1 cellular context compared by ENCODE assay signal in the genomic region with DNA sequence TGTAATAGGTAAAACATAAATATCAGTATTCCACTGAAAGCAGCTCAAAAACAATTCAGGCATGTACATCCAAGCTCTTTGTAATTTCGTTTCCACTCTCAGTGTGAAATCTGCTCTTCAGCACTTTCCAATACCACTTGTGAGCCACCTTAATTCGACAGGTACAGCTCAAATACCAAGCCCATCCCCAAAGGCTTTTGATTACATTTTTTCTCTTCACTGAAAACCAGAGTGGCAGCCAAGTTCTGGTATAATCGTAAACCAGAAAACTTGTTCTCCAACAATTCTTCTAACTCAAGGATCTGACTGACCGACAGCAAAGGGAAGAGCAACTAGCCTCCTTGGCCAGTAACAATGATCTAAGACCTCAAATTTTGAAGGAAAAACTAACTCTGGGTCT.
TF ChIP-seq lines count a peak whose summit lies in the region.

No MANE protein-coding gene starts in this region.

TF ChIP-seq in GM23338, 12 proteins besides CTCF, POLR2A, EP300 and RAD21 (continued from another document):
- TF ChIP-seq, protein P1, sequence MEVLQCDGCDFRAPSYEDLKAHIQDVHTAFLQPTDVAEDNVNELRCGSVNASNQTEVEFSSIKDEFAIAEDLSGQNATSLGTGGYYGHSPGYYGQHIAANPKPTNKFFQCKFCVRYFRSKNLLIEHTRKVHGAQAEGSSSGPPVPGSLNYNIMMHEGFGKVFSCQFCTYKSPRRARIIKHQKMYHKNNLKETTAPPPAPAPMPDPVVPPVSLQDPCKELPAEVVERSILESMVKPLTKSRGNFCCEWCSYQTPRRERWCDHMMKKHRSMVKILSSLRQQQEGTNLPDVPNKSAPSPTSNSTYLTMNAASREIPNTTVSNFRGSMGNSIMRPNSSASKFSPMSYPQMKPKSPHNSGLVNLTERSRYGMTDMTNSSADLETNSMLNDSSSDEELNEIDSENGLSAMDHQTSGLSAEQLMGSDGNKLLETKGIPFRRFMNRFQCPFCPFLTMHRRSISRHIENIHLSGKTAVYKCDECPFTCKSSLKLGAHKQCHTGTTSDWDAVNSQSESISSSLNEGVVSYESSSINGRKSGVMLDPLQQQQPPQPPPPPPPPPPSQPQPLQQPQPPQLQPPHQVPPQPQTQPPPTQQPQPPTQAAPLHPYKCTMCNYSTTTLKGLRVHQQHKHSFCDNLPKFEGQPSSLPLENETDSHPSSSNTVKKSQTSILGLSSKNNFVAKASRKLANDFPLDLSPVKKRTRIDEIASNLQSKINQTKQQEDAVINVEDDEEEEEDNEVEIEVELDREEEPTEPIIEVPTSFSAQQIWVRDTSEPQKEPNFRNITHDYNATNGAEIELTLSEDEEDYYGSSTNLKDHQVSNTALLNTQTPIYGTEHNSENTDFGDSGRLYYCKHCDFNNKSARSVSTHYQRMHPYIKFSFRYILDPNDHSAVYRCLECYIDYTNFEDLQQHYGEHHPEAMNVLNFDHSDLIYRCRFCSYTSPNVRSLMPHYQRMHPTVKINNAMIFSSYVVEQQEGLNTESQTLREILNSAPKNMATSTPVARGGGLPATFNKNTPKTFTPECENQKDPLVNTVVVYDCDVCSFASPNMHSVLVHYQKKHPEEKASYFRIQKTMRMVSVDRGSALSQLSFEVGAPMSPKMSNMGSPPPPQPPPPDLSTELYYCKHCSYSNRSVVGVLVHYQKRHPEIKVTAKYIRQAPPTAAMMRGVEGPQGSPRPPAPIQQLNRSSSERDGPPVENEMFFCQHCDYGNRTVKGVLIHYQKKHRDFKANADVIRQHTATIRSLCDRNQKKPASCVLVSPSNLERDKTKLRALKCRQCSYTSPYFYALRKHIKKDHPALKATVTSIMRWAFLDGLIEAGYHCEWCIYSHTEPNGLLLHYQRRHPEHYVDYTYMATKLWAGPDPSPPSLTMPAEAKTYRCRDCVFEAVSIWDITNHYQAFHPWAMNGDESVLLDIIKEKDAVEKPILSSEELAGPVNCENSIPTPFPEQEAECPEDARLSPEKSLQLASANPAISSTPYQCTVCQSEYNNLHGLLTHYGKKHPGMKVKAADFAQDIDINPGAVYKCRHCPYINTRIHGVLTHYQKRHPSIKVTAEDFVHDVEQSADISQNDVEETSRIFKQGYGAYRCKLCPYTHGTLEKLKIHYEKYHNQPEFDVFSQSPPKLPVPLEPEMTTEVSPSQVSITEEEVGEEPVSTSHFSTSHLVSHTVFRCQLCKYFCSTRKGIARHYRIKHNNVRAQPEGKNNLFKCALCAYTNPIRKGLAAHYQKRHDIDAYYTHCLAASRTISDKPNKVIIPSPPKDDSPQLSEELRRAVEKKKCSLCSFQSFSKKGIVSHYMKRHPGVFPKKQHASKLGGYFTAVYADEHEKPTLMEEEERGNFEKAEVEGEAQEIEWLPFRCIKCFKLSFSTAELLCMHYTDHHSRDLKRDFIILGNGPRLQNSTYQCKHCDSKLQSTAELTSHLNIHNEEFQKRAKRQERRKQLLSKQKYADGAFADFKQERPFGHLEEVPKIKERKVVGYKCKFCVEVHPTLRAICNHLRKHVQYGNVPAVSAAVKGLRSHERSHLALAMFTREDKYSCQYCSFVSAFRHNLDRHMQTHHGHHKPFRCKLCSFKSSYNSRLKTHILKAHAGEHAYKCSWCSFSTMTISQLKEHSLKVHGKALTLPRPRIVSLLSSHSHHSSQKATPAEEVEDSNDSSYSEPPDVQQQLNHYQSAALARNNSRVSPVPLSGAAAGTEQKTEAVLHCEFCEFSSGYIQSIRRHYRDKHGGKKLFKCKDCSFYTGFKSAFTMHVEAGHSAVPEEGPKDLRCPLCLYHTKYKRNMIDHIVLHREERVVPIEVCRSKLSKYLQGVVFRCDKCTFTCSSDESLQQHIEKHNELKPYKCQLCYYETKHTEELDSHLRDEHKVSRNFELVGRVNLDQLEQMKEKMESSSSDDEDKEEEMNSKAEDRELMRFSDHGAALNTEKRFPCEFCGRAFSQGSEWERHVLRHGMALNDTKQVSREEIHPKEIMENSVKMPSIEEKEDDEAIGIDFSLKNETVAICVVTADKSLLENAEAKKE (CRISPR knock-in tag; IDR thresholded peaks at IDR 0.05), result no peak
- TF ChIP-seq POLR2AphosphoS5 (IDR thresholded peaks at IDR 0.05; ENCODE audit: low read depth), result no peak
- TF ChIP-seq ZNF114 (CRISPR knock-in tag; IDR thresholded peaks at IDR 0.05), result no peak
- no peak for TF ChIP-seq NANOG (IDR thresholded peaks at IDR 0.05; ENCODE audit: borderline replicate concordance)
